ENCODE assay signal across 1 cellular context in the genomic region with DNA sequence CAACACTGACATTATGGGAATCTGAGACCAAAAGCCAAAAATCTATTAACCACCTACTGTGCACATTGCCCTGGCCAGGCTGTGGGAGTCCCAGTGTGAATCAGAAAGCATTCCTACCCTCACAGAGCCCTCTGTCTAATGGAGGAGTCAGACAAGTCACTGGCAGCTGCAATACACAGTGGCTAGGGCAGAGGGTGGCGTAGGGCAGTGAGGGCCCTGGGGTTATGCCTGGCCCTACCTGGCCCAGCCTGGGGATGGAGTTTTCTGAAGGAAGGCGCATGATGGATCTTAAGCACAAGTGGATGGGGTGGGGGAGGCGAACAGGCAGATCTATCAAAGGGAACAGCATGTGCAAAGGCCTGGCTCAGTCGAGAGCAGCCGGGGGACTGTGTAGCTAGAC.
TF ChIP-seq lines count a peak whose summit lies in the region.

No MANE protein-coding gene starts in this region.

TF ChIP-seq in GM12878, 131 proteins besides CTCF, POLR2A, EP300 and RAD21:
- TF ChIP-seq IRF4 (IDR thresholded peaks at IDR 0.05; ENCODE audit: low read depth, low read length) (no peak), KDM1A (IDR thresholded peaks at IDR 0.05; ENCODE audit: borderline replicate concordance) (no peak)
- TF ChIP-seq, protein P1, sequence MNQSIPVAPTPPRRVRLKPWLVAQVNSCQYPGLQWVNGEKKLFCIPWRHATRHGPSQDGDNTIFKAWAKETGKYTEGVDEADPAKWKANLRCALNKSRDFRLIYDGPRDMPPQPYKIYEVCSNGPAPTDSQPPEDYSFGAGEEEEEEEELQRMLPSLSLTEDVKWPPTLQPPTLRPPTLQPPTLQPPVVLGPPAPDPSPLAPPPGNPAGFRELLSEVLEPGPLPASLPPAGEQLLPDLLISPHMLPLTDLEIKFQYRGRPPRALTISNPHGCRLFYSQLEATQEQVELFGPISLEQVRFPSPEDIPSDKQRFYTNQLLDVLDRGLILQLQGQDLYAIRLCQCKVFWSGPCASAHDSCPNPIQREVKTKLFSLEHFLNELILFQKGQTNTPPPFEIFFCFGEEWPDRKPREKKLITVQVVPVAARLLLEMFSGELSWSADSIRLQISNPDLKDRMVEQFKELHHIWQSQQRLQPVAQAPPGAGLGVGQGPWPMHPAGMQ (IDR thresholded peaks at IDR 0.05; ENCODE audit: borderline replicate concordance) = no peak
- TF ChIP-seq, protein P2, sequence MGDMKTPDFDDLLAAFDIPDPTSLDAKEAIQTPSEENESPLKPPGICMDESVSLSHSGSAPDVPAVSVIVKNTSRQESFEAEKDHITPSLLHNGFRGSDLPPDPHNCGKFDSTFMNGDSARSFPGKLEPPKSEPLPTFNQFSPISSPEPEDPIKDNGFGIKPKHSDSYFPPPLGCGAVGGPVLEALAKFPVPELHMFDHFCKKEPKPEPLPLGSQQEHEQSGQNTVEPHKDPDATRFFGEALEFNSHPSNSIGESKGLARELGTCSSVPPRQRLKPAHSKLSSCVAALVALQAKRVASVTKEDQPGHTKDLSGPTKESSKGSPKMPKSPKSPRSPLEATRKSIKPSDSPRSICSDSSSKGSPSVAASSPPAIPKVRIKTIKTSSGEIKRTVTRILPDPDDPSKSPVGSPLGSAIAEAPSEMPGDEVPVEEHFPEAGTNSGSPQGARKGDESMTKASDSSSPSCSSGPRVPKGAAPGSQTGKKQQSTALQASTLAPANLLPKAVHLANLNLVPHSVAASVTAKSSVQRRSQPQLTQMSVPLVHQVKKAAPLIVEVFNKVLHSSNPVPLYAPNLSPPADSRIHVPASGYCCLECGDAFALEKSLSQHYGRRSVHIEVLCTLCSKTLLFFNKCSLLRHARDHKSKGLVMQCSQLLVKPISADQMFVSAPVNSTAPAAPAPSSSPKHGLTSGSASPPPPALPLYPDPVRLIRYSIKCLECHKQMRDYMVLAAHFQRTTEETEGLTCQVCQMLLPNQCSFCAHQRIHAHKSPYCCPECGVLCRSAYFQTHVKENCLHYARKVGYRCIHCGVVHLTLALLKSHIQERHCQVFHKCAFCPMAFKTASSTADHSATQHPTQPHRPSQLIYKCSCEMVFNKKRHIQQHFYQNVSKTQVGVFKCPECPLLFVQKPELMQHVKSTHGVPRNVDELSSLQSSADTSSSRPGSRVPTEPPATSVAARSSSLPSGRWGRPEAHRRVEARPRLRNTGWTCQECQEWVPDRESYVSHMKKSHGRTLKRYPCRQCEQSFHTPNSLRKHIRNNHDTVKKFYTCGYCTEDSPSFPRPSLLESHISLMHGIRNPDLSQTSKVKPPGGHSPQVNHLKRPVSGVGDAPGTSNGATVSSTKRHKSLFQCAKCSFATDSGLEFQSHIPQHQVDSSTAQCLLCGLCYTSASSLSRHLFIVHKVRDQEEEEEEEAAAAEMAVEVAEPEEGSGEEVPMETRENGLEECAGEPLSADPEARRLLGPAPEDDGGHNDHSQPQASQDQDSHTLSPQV (IDR thresholded peaks at IDR 0.05) = no peak
